In the genomic region with DNA sequence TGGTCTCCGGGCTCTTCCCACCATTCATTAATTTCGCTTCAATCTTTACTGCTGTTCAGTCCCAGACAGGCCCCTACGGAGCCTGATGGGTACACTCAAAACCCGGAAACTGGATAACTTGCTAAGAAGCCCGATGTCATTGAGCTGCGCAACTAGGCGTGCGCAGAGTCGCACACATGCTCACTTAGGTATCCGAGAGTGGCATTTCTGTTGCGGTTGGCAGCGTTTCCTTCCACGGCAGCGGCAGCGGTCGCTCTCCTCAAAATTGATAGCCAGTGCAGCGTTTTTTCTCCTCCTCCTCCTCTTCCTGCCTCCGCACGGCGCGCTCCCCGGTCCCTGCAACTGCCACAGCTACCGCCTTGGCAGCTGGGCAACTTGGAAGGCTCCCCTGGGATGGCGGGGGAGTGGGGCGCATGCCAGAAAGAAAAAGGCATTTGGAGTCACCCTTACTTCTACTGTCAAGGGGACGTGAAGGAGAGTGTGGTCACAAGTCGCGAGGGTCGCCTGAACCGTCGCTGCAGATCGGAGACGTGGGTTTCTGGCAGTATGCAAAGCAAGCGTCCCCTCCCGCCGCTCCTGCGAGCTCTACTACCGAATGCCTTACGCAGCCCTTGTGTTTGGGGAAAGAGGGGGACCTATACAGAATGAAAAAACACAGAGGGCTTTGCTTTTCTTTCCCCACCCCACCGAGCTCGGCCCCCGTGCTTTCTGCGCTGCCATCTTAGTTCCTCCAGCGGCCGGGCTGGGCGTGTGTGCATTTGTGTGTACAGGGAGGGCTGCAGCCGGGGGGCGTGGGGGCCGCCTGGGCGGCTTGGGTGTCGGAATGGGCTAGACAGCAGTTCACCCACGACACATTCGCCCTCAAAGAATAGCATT, we compare ENCODE assay signal across 8 cellular contexts. TPM values are rescaled to one million over a fixed set of nuclear protein-coding genes. Genes with fewer than 3 reads are reported as not detected.
A peak's percentile ranks its signal among the peaks of the same experiment; 100 is the strongest.
DNase-seq lines count a peak whose midpoint lies in the region; ATAC-seq and TF ChIP-seq lines count a peak whose summit lies in the region.

No MANE protein-coding gene starts in this region.

- peak; percentile 0 for TF ChIP-seq CTCF in GM10266 (IDR thresholded peaks at IDR 0.05; ENCODE audit: control insufficient read depth, insufficient read depth, low read depth, missing control alignments)
- no peak for TF ChIP-seq CTCF in osteocyte (IDR thresholded peaks at IDR 0.05)

- under 1% methylated on average over 53 of the region's 53 CpGs for WGBS in thymus

- peak overlapping the region; percentile 95 for H3K27ac Mint-ChIP-seq in activated naive CD8-positive, alpha-beta T cell
- H3K27ac Mint-ChIP-seq in osteocyte (ENCODE audit: unreplicated experiment) = peak overlapping the region; percentile 84

- no peaks in the 10 kb centered on the region for H3K27me3 ChIP-seq in thymus (ENCODE audit: control insufficient read depth, insufficient read depth)

- peaks cover 43% of the 10 kb centered on the region for H3K4me1 Mint-ChIP-seq in activated naive CD8-positive, alpha-beta T cell (ENCODE audit: low read depth)
- peaks cover 35% of the 10 kb centered on the region for H3K4me1 Mint-ChIP-seq in osteocyte (ENCODE audit: unreplicated experiment)

- no peaks in the 10 kb centered on the region for H3K9me3 Mint-ChIP-seq in activated naive CD8-positive, alpha-beta T cell (ENCODE audit: low read depth)
- H3K9me3 Mint-ChIP-seq in osteocyte (ENCODE audit: unreplicated experiment) = no peaks in the 10 kb centered on the region

- ATAC-seq in HG02623 (IDR thresholded peaks at IDR 0.05; ENCODE audit: unreplicated experiment) (peak; percentile 48), SK-N-SH treated with all-trans-retinoic acid at 6 μM for 48 hours (peak; percentile 85), Right ventricle myocardium inferior (peak; percentile 86)

- H3K9me3 ChIP-seq in thymus (ENCODE audit: control insufficient read depth) = no peaks in the 10 kb centered on the region

- DNase-seq in GM10266 (ENCODE audit: extremely low spot score) (peak; percentile 79), NCI-H1092 treated with DMSO at 0.1 percent for 48 hours (lab: John Stamatoyannopoulos, UW) (peak; percentile 99), Right ventricle myocardium inferior (ENCODE audit: missing footprints) (peak; percentile 93), osteocyte (ENCODE audit: extremely low spot score, unreplicated experiment) (peak; percentile 90)

- peaks cover 12% of the 10 kb centered on the region for H3K4me1 ChIP-seq in thymus (ENCODE audit: control insufficient read depth, insufficient read depth, low read length)

- intact Hi-C loops in Right ventricle myocardium inferior (cut with DNase I) = loop anchor here (5.0 to 10.0 kb wide), 4 partner anchors 47 to 365 kb away; a partner anchor contains a TSS

- no peaks in the 10 kb centered on the region for H3K36me3 ChIP-seq in thymus (ENCODE audit: control insufficient read depth, insufficient read depth)

- peak overlapping the region; percentile 96 for H3K4me3 Mint-ChIP-seq in activated naive CD8-positive, alpha-beta T cell
- peak overlapping the region; percentile 97 for H3K4me3 Mint-ChIP-seq in osteocyte (ENCODE audit: unreplicated experiment)

- H3K27me3 Mint-ChIP-seq in activated naive CD8-positive, alpha-beta T cell = no peaks in the 10 kb centered on the region
- H3K27me3 Mint-ChIP-seq in osteocyte (ENCODE audit: unreplicated experiment) = peaks cover 7% of the 10 kb centered on the region

- peak overlapping the region; percentile 67 for H3K4me3 ChIP-seq in thymus (ENCODE audit: low read length)

- H3K36me3 Mint-ChIP-seq in activated naive CD8-positive, alpha-beta T cell = no peaks in the 10 kb centered on the region
- H3K36me3 Mint-ChIP-seq in osteocyte (ENCODE audit: unreplicated experiment) = no peaks in the 10 kb centered on the region

- H3K27ac ChIP-seq in thymus (ENCODE audit: low read depth) = peak overlapping the region; percentile 90

TF ChIP-seq in SK-N-SH treated with all-trans-retinoic acid at 6 μM for 48 hours, 23 proteins besides CTCF, POLR2A, EP300 and RAD21:
- TF ChIP-seq SNAI2 (CRISPR knock-in tag; IDR thresholded peaks at IDR 0.05) = no peak
- no peak for TF ChIP-seq TOX (CRISPR knock-in tag; IDR thresholded peaks at IDR 0.05; ENCODE audit: borderline replicate concordance)
- no peak for TF ChIP-seq CSDC2 (CRISPR knock-in tag; IDR thresholded peaks at IDR 0.05)
- TF ChIP-seq ESRRG (CRISPR knock-in tag; IDR thresholded peaks at IDR 0.05) = no peak
- TF ChIP-seq, protein P1, sequence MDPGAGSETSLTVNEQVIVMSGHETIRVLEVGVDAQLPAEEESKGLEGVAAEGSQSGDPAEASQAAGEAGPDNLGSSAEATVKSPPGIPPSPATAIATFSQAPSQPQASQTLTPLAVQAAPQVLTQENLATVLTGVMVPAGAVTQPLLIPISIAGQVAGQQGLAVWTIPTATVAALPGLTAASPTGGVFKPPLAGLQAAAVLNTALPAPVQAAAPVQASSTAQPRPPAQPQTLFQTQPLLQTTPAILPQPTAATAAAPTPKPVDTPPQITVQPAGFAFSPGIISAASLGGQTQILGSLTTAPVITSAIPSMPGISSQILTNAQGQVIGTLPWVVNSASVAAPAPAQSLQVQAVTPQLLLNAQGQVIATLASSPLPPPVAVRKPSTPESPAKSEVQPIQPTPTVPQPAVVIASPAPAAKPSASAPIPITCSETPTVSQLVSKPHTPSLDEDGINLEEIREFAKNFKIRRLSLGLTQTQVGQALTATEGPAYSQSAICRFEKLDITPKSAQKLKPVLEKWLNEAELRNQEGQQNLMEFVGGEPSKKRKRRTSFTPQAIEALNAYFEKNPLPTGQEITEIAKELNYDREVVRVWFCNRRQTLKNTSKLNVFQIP (CRISPR knock-in tag; IDR thresholded peaks at IDR 0.05; ENCODE audit: borderline replicate concordance, low read depth) = no peak
- TF ChIP-seq, protein P2, sequence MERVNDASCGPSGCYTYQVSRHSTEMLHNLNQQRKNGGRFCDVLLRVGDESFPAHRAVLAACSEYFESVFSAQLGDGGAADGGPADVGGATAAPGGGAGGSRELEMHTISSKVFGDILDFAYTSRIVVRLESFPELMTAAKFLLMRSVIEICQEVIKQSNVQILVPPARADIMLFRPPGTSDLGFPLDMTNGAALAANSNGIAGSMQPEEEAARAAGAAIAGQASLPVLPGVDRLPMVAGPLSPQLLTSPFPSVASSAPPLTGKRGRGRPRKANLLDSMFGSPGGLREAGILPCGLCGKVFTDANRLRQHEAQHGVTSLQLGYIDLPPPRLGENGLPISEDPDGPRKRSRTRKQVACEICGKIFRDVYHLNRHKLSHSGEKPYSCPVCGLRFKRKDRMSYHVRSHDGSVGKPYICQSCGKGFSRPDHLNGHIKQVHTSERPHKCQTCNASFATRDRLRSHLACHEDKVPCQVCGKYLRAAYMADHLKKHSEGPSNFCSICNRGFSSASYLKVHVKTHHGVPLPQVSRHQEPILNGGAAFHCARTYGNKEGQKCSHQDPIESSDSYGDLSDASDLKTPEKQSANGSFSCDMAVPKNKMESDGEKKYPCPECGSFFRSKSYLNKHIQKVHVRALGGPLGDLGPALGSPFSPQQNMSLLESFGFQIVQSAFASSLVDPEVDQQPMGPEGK (CRISPR knock-in tag; IDR thresholded peaks at IDR 0.05; ENCODE audit: borderline replicate concordance) = peak; percentile 94; the same call in 1 of the 2 replicates
- TF ChIP-seq ISL1 (CRISPR knock-in tag; IDR thresholded peaks at IDR 0.05) = no peak
TF ChIP-seq in SK-N-SH treated with all-trans-retinoic acid at 6 μM for 48 hours: peak in this region for 1.

RNA-seq across cellular contexts. Expression of a gene that starts 2.5 kb away (rescaled TPM):
- total RNA-seq in Right ventricle myocardium inferior (40.7 TPM), osteocyte (84.7 and 90.8 TPM in 2 replicates)
- 63.3 TPM for polyA plus RNA-seq in thymus

Comparison
In these comparisons a context has a peak if more than half of its experiments do, and no peak if none do; other contexts are left out.
1. Peak in every context shown above with its lines: DNase-seq, ATAC-seq, H3K4me3 ChIP-seq and H3K27ac ChIP-seq.